ENCODE assay signal across 9 cellular contexts in genomic region chr1:52402860-52403240, GRCh38. TPM values are rescaled to one million over a fixed set of nuclear protein-coding genes. Genes with fewer than 3 reads are reported as not detected.
DNase-seq lines count a peak whose midpoint lies in the region; ATAC-seq, FAIRE-seq and TF ChIP-seq lines count a peak whose summit lies in the region.
"Had no signal": no experiment of that assay in that cellular context is flagged by ENCODE, and none has a peak within 500 bp of the region (broad histone marks: within the 10 kb centered on the region; RNA-seq: fewer than 3 reads in every experiment).

No MANE protein-coding gene starts in this region.

- no peak for DNase-seq in HCT116 (ENCODE audit: low read depth, low spot score)
- no peak for DNase-seq in activated CD4-positive, alpha-beta memory T cell treated with anti-CD3 and anti-CD28 coated beads, Interleukin-2, amount 10 ng/mL, durations not matched to agents 7 days and 5 days
- no peak for DNase-seq in left colon
- DNase-seq in HTR-8/SVneo (ENCODE audit: insufficient read length, low spot score), result no peak
- DNase-seq in body of pancreas, result no peak
- DNase-seq in NCI-H82 treated with DMSO at 0.1 percent for 48 hours (lab: John Stamatoyannopoulos, UW; ENCODE audit: unreplicated experiment), result no peak
- DNase-seq: sigmoid colon had no signal

- no peaks in the 10 kb centered on the region for H3K27me3 Mint-ChIP-seq in activated CD4-positive, alpha-beta memory T cell treated with anti-CD3 and anti-CD28 coated beads, Interleukin-2, amount 10 ng/mL, durations not matched to agents 7 days and 5 days

- no peaks in the 10 kb centered on the region for H3K9me3 ChIP-seq in BLaER1
- no peaks in the 10 kb centered on the region for H3K9me3 ChIP-seq in HCT116 (ENCODE audit: control insufficient read depth in 1 of 2, insufficient read depth in 1 of 2, low read depth in 1 of 2, low read length in 2 of 2)
- H3K9me3 ChIP-seq in body of pancreas, result no peaks in the 10 kb centered on the region
- H3K9me3 ChIP-seq: sigmoid colon had no signal

- no peak for TF ChIP-seq POLR2A in HCT116 (IDR thresholded peaks at IDR 0.05; ENCODE audit: borderline replicate concordance, extremely low read depth, insufficient read depth, insufficient read length)
- no peak for TF ChIP-seq POLR2A in body of pancreas (IDR thresholded peaks at IDR 0.05)

- H3K4me1 Mint-ChIP-seq in activated CD4-positive, alpha-beta memory T cell treated with anti-CD3 and anti-CD28 coated beads, Interleukin-2, amount 10 ng/mL, durations not matched to agents 7 days and 5 days, result peaks cover 63% of the 10 kb centered on the region

- H3K9ac ChIP-seq in BLaER1, result peak overlapping the region; percentile 95
- H3K9ac ChIP-seq in HCT116 (ENCODE audit: low read length), result peak overlapping the region; percentile 98

- TF ChIP-seq CTCF in HCT116 (IDR thresholded peaks at IDR 0.05 in 2 of 3, conservative IDR thresholded peaks at IDR 0.05 in 1 of 3; ENCODE audit: borderline replicate concordance in 1 of 3, insufficient read depth in 1 of 3, low read depth in 2 of 3, low read length in 2 of 3), result no peak
- no peak for TF ChIP-seq CTCF in body of pancreas (IDR thresholded peaks at IDR 0.05)

- H3K27ac Mint-ChIP-seq in activated CD4-positive, alpha-beta memory T cell treated with anti-CD3 and anti-CD28 coated beads, Interleukin-2, amount 10 ng/mL, durations not matched to agents 7 days and 5 days, result peak overlapping the region; percentile 100

- RAD21 ChIA-PET in HCT116 (lab: Charles Lee; ENCODE audit: low non-redundant PET in 1 of 2, low total read pairs in 2 of 2, uncharacterized antibody in 2 of 2, unreplicated experiment in 2 of 2), result no interaction called here

- POLR2A ChIA-PET in HCT116 (lab: Charles Lee), result no interaction called here
- POLR2A ChIA-PET in activated CD4-positive, alpha-beta memory T cell treated with anti-CD3 and anti-CD28 coated beads, Interleukin-2, amount 10 ng/mL, durations not matched to agents 7 days and 5 days (lab: Charles Lee), result interaction anchor here (1.3 to 6.1 kb wide), 5 partner anchors 16 to 150 kb away, joined by 3 to 144 read pairs (median 39); partner anchors contain the start of genes CC2D1B and TUT4

- H3K9me3 Mint-ChIP-seq in activated CD4-positive, alpha-beta memory T cell treated with anti-CD3 and anti-CD28 coated beads, Interleukin-2, amount 10 ng/mL, durations not matched to agents 7 days and 5 days, result no peaks in the 10 kb centered on the region

- H3K4me3 ChIP-seq in BLaER1 (peak overlapping the region; percentile 84), HCT116 (replicated peaks in 1 of 2; ENCODE audit: low read depth in 1 of 2, low read length in 2 of 2) (peak overlapping the region; percentile 99), body of pancreas (no peak overlapping the region)

- peak overlapping the region; percentile 100 for H3K4me3 Mint-ChIP-seq in activated CD4-positive, alpha-beta memory T cell treated with anti-CD3 and anti-CD28 coated beads, Interleukin-2, amount 10 ng/mL, durations not matched to agents 7 days and 5 days

- H3K27ac ChIP-seq in BLaER1, result no peak overlapping the region; the same call in 1 of the 2 replicates
- peak overlapping the region; percentile 93; the same call in 1 of the 2 replicates for H3K27ac ChIP-seq in HCT116 (ENCODE audit: low read depth, low read length)
- no peak overlapping the region for H3K27ac ChIP-seq in body of pancreas
- H3K27ac ChIP-seq: sigmoid colon had no signal

- CTCF ChIA-PET in HCT116 (lab: Charles Lee), result no interaction called here
- CTCF ChIA-PET in activated CD4-positive, alpha-beta memory T cell treated with anti-CD3 and anti-CD28 coated beads, Interleukin-2, amount 10 ng/mL, durations not matched to agents 7 days and 5 days (lab: Charles Lee), result interaction anchor here (1.7 to 3.8 kb wide), 2 partner anchors 9 to 21 kb away, joined by 4 to 24 read pairs; no protein-coding TSS in a partner anchor

- peaks cover 67% of the 10 kb centered on the region for H3K36me3 ChIP-seq in BLaER1
- H3K36me3 ChIP-seq in HCT116 (ENCODE audit: control insufficient read depth in 1 of 2, insufficient read depth in 2 of 2, low read length in 2 of 2), result peaks cover 7 to 30% of the 10 kb centered on the region in 2 experiments
- H3K36me3 ChIP-seq in body of pancreas (replicated peaks in 1 of 2; ENCODE audit: insufficient read depth in 1 of 2, low read depth in 2 of 2), result no peaks in the 10 kb centered on the region

- ATAC-seq in HCT116, result no peak
- ATAC-seq in left colon, result peak; percentile 67
- ATAC-seq in HG03460 (IDR thresholded peaks at IDR 0.05; ENCODE audit: unreplicated experiment), result no peak
- ATAC-seq in body of pancreas, result no peak

- H3K27me3 ChIP-seq in BLaER1 (no peaks in the 10 kb centered on the region), HCT116 (ENCODE audit: insufficient read depth, low read length) (no peaks in the 10 kb centered on the region), body of pancreas (no peaks in the 10 kb centered on the region)
- H3K27me3 ChIP-seq: sigmoid colon had no signal

- H4K20me1 ChIP-seq in BLaER1 (peaks cover 17% of the 10 kb centered on the region), HCT116 (ENCODE audit: insufficient read depth) (no peaks in the 10 kb centered on the region)

- H3K4me2 ChIP-seq in BLaER1 (peak overlapping the region; percentile 90), HCT116 (ENCODE audit: low read length) (peak overlapping the region; percentile 77)

- peaks cover 68% of the 10 kb centered on the region for H3K36me3 Mint-ChIP-seq in activated CD4-positive, alpha-beta memory T cell treated with anti-CD3 and anti-CD28 coated beads, Interleukin-2, amount 10 ng/mL, durations not matched to agents 7 days and 5 days (ENCODE audit: low read depth)

- H2AFZ ChIP-seq in HCT116 (ENCODE audit: low read depth, low read length, poor library complexity, severe bottlenecking), result no peak overlapping the region

- H3K4me1 ChIP-seq in BLaER1, result peaks cover 37% of the 10 kb centered on the region
- peaks cover 2 to 14% of the 10 kb centered on the region in 2 experiments; a peak in 2 of 4 replicates for H3K4me1 ChIP-seq in HCT116 (ENCODE audit: control insufficient read depth in 1 of 2, insufficient read depth in 2 of 2, low read length in 2 of 2)
- peaks cover 21% of the 10 kb centered on the region for H3K4me1 ChIP-seq in body of pancreas

- no peak for TF ChIP-seq RAD21 in HCT116 (IDR thresholded peaks at IDR 0.05; ENCODE audit: low read depth)

- intact Hi-C loops in HCT116 (cut with micrococcal nuclease) (no loop called here), left colon (cut with DNase I, micrococcal nuclease) (no loop called here), body of pancreas (cut with DNase I) (no loop called here)

- no peaks in the 10 kb centered on the region for H3K9me2 ChIP-seq in HCT116 (ENCODE audit: insufficient read depth)

- no TSS peak for BruUV-seq in HCT116 (replicated peaks; lab: Mats Ljungman, UMichigan)

- peaks cover 76% of the 10 kb centered on the region for H3K79me2 ChIP-seq in HCT116 (ENCODE audit: insufficient read depth, low read length)

- WGBS in body of pancreas, 2 donors, result 18 to 24% methylated on average over 3 of the region's 3 CpGs

- FAIRE-seq in HTR-8/SVneo (lab: Jason Lieb, UNC), result no peak

TF ChIP-seq in HCT116, 20 proteins besides CTCF, POLR2A, EP300 and RAD21 (continues in another document):
- no peak for TF ChIP-seq POLR2AphosphoS5 (IDR thresholded peaks at IDR 0.05; ENCODE audit: low read depth, low read length)
- TF ChIP-seq EGR1 (IDR thresholded peaks at IDR 0.05; ENCODE audit: low read depth), result no peak
- TF ChIP-seq, protein P1, sequence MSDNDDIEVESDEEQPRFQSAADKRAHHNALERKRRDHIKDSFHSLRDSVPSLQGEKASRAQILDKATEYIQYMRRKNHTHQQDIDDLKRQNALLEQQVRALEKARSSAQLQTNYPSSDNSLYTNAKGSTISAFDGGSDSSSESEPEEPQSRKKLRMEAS (IDR thresholded peaks at IDR 0.05), result no peak
- no peak for TF ChIP-seq ZBTB33 (IDR thresholded peaks at IDR 0.05; ENCODE audit: extremely low read depth, insufficient replicate concordance, low read length)
- no peak for TF ChIP-seq FOSL1 (IDR thresholded peaks at IDR 0.05; ENCODE audit: low read depth)
- TF ChIP-seq SRF (IDR thresholded peaks at IDR 0.05; ENCODE audit: low read depth), result no peak
- no peak for TF ChIP-seq ZFX (IDR thresholded peaks at IDR 0.05)
- TF ChIP-seq TCF7L2 (IDR thresholded peaks at IDR 0.05; ENCODE audit: borderline replicate concordance, extremely low read depth, insufficient read depth, insufficient read length), result no peak
- no peak for TF ChIP-seq EZH2 (IDR thresholded peaks at IDR 0.05)
- no peak for TF ChIP-seq ZNF274 (IDR thresholded peaks at IDR 0.05; ENCODE audit: low read depth, low read length)
- no peak for TF ChIP-seq SP1 (IDR thresholded peaks at IDR 0.05; ENCODE audit: low read depth)

RNA-seq across cellular contexts. Expression of gene ORC1, which starts 1.4 kb away (rescaled TPM):
- total RNA-seq in HCT116 (2021; ENCODE audit: unreplicated experiment) (25.6 TPM), left colon (1 to 10 TPM; 1.7 to 4.3 TPM), body of pancreas (under 1 TPM in 1 of 2 donors, not detected in 1; 0.52 TPM)
- 12.7 and 15.3 TPM in 2 replicates for polyA plus RNA-seq in HCT116 (2012)
- total RNA-seq in activated CD4-positive, alpha-beta memory T cell treated with anti-CD3 and anti-CD28 coated beads, Interleukin-2, amount 10 ng/mL, durations not matched to agents 7 days and 5 days, result 10 to 100 TPM; 27.0 to 28.3 TPM

RNA-seq across cellular contexts. Expression of gene PRPF38A, which starts 1.6 kb away (rescaled TPM):
- total RNA-seq in HCT116 (2021; ENCODE audit: unreplicated experiment), result 50.2 TPM
- 25.1 and 33.5 TPM in 2 replicates for polyA plus RNA-seq in HCT116 (2012)
- 10 to 100 TPM; 84.1 to 86.5 TPM for total RNA-seq in activated CD4-positive, alpha-beta memory T cell treated with anti-CD3 and anti-CD28 coated beads, Interleukin-2, amount 10 ng/mL, durations not matched to agents 7 days and 5 days
- 10 to 100 TPM; 45.8 to 50.0 TPM for total RNA-seq in left colon
- total RNA-seq in body of pancreas, result 1 to 10 TPM; 6.7 to 8.9 TPM

RNA-seq across cellular contexts. Expression of gene CC2D1B, which starts 36.8 kb away (rescaled TPM):
- total RNA-seq in HCT116 (2021; ENCODE audit: unreplicated experiment) (20.4 TPM), left colon (10 to 100 TPM; 32.8 to 35.3 TPM), body of pancreas (10 to 100 TPM; 23.6 to 48.5 TPM)
- polyA plus RNA-seq in HCT116 (2012), result 13.3 and 14.1 TPM in 2 replicates
- total RNA-seq in activated CD4-positive, alpha-beta memory T cell treated with anti-CD3 and anti-CD28 coated beads, Interleukin-2, amount 10 ng/mL, durations not matched to agents 7 days and 5 days, result 10 to 100 TPM; 43.8 to 46.9 TPM

Comparison
In these comparisons a context has a peak if more than half of its experiments do, and no peak if none do; other contexts are left out.
1. H3K4me3 ChIP-seq: peak in BLaER1 (single experiment) and HCT116 (2 of 2); none in body of pancreas (0 of 2).